In the genomic region with DNA sequence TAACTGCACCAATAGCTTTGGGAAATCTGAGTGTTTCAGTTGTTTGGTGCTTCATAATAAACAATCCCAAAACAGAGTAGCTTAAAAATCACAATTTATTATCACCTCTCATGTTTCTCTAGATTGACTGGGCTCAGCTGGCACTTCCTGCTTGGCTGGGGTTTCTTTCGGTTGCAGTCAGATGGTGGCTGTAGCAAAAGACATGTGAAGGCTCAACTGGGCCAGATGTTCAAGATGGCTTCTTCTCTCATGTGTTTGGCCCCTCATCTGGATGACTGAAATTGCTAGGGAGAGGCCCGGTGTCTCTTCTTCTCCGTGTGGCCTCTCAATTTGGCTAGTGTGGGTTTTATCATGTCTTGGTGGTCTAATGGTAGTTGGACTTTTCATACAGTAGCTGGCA, we compare ENCODE assay signal across 20 cellular contexts. TPM values are rescaled to one million over a fixed set of nuclear protein-coding genes. Genes with fewer than 3 reads are reported as not detected.
DNase-seq lines count a peak whose midpoint lies in the region; ATAC-seq and TF ChIP-seq lines count a peak whose summit lies in the region.
"Had no signal": no experiment of that assay in that cellular context is flagged by ENCODE, and none has a peak within 500 bp of the region (broad histone marks: within the 10 kb centered on the region; RNA-seq: fewer than 3 reads in every experiment).

No MANE protein-coding gene starts in this region.

- H3K27me3 Mint-ChIP-seq in nephron progenitor cell (ENCODE audit: low read depth, poor library complexity) (peaks cover 22% of the 10 kb centered on the region), T-cell (peaks cover 27 to 33% of the 10 kb centered on the region in 2 donors)

- no peak for ATAC-seq in T-cell (replicated peaks in 1 of 4)
- ATAC-seq: CD8-positive, alpha-beta T cell had no signal

- H3K4me3 ChIP-seq in OCI-LY3 (ENCODE audit: low read length), result no peak overlapping the region
- H3K4me3 ChIP-seq: BLaER1, HAP-1 had no signal

- no peaks in the 10 kb centered on the region for H3K4me1 ChIP-seq in OCI-LY3 (ENCODE audit: low read length)
- H3K4me1 ChIP-seq: BLaER1, HAP-1 had no signal

- H3K9ac ChIP-seq in OCI-LY3 (ENCODE audit: low read length), result no peak overlapping the region
- H3K9ac ChIP-seq: BLaER1 had no signal

- H3K79me2 ChIP-seq in OCI-LY3 (ENCODE audit: low read length), result no peaks in the 10 kb centered on the region

- CTCF ChIA-PET in T-cell (lab: Charles Lee), result no interaction called here

- no peaks in the 10 kb centered on the region for H3K36me3 ChIP-seq in OCI-LY3 (replicated peaks; ENCODE audit: low read depth, low read length)
- H3K36me3 ChIP-seq: BLaER1, HAP-1 had no signal

- no peak overlapping the region for H3K4me3 Mint-ChIP-seq in nephron progenitor cell
- H3K4me3 Mint-ChIP-seq in T-cell, result no peak overlapping the region
- H3K4me3 Mint-ChIP-seq: B cell; CD4-positive, CD25-positive, alpha-beta regulatory T cell; CD8-positive, alpha-beta T cell; HFFc6 had no signal

- H3K36me3 Mint-ChIP-seq in nephron progenitor cell (ENCODE audit: low read depth) (peaks cover 5% of the 10 kb centered on the region), T-cell (no peaks in the 10 kb centered on the region)
- H3K36me3 Mint-ChIP-seq: CD4-positive, CD25-positive, alpha-beta regulatory T cell; CD8-positive, alpha-beta T cell had no signal

- no peak for TF ChIP-seq CTCF in OCI-LY3 (IDR thresholded peaks at IDR 0.05; ENCODE audit: low read depth, low read length)
- TF ChIP-seq CTCF in nephron progenitor cell (IDR thresholded peaks at IDR 0.05), result no peak

- H3K27me3 ChIP-seq in OCI-LY3 (ENCODE audit: low read depth, low read length), result no peaks in the 10 kb centered on the region
- H3K27me3 ChIP-seq: BLaER1 had no signal

- H3K9me3 Mint-ChIP-seq in nephron progenitor cell, result peaks cover 13% of the 10 kb centered on the region
- H3K9me3 Mint-ChIP-seq in T-cell, result no peaks in the 10 kb centered on the region
- H3K9me3 Mint-ChIP-seq: CD8-positive, alpha-beta T cell; HFFc6 had no signal

- POLR2A ChIA-PET in T-cell (lab: Charles Lee), result no interaction called here

- H2AFZ ChIP-seq in OCI-LY3 (ENCODE audit: low read depth, low read length), result peak overlapping the region; percentile 29

- H3K9me3 ChIP-seq in OCI-LY3 (ENCODE audit: insufficient read depth, low read length), result no peaks in the 10 kb centered on the region
- H3K9me3 ChIP-seq: BLaER1, Caco-2, HAP-1 had no signal

- H3K4me1 Mint-ChIP-seq in nephron progenitor cell (peaks cover 6% of the 10 kb centered on the region), T-cell (peaks cover 2 to 5% (median 2%) of the 10 kb centered on the region in 3 donors)
- H3K4me1 Mint-ChIP-seq: B cell; CD4-positive, CD25-positive, alpha-beta regulatory T cell had no signal

- H3K27ac Mint-ChIP-seq in nephron progenitor cell (peak overlapping the region; percentile 79), T-cell (no peak overlapping the region)
- H3K27ac Mint-ChIP-seq: B cell; CD4-positive, CD25-positive, alpha-beta regulatory T cell; CD8-positive, alpha-beta T cell; HFFc6 had no signal

- H4K20me1 ChIP-seq in OCI-LY3 (ENCODE audit: insufficient read depth, low read length), result no peaks in the 10 kb centered on the region
- H4K20me1 ChIP-seq: BLaER1 had no signal

- no peak overlapping the region for H3K4me2 ChIP-seq in OCI-LY3 (ENCODE audit: low read length)
- H3K4me2 ChIP-seq: BLaER1 had no signal

- DNase-seq in DMS 273 (lab: John Stamatoyannopoulos, UW; ENCODE audit: unreplicated experiment) (peak; percentile 19), DMS 273 treated with DMSO at 0.1 percent for 48 hours (lab: John Stamatoyannopoulos, UW) (no peak), nephron progenitor cell (no peak), NCI-H2029 treated with DMSO at 0.1 percent for 48 hours (lab: John Stamatoyannopoulos, UW) (no peak), T-cell (no peak), D341Med (ENCODE audit: low spot score) (no peak)
- DNase-seq: Caco-2; CD4-positive, CD25-positive, alpha-beta regulatory T cell; CD8-positive, alpha-beta T cell; DMS153; EL; GDM1; GOT3; HFFc6 had no signal

- H3K27ac ChIP-seq in OCI-LY3 (ENCODE audit: low read length), result no peak overlapping the region
- H3K27ac ChIP-seq: 22Rv1, BLaER1, C4-2B had no signal

RNA-seq across cellular contexts. Expression of a gene that starts 12.1 kb away (rescaled TPM):
- total RNA-seq in T-cell, result 1 to 10 TPM in 1 of 5 donors, under 1 TPM in 3, not detected in 1; 0.21 to 1.1 (median 0.61) TPM
- total RNA-seq: B cell; CD4-positive, CD25-positive, alpha-beta regulatory T cell; CD8-positive, alpha-beta T cell had no signal
